In the genomic region with DNA sequence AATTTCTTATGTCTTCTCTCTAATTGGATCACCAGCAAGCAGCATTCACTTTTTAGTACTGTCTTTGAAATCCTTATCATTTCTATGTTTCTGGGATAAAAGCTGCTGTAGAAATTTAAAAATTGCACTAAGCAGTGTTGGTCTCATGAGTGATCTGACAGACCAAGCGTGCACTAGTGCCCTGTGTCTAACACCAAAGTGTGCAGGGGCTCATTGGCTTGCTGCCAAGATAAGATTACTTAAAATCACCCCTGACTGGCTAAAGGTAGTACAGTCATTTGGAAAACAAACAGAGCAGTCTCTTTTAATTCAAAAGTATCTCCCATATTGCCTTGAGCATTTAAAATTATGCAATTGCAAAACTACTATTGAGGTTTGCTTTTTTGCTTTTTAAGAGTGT, we compare ENCODE assay signal across 13 cellular contexts.
"Had no signal": no experiment of that assay in that cellular context is flagged by ENCODE, and none has a peak within 500 bp of the region (broad histone marks: within the 10 kb centered on the region; RNA-seq: fewer than 3 reads in every experiment).

No MANE protein-coding gene starts in this region.

- ATAC-seq: activated T-helper 17 cell treated with anti-CD3 and anti-CD28 coated beads, Interleukin-2, amount 50 U/mL, for 72 hours; gastrocnemius medialis; pancreas had no signal

- DNase-seq: activated CD4-positive, alpha-beta T cell treated with anti-CD3 and anti-CD28 coated beads, Interleukin-2, amount 50 U/mL, for 1 hour; activated naive CD4-positive, alpha-beta T cell treated with anti-CD3 and anti-CD28 coated beads for 36 hours; activated T-cell treated with anti-CD3 and anti-CD28 coated beads for 4 hours; cortex of kidney; effector CD8-positive, alpha-beta T cell; gastrocnemius medialis; midbrain; naive B cell; pancreas; stimulated activated CD4-positive, alpha-beta T cell treated with anti-CD3 and anti-CD28 coated beads, Interleukin-15, amount 100 ng/mL, for 24 hours; stimulated activated CD4-positive, alpha-beta T cell treated with anti-CD3 and anti-CD28 coated beads, Interleukin-4, amount 100 ng/mL, for 4 hours; stomach had no signal

- H3K4me3 ChIP-seq: gastrocnemius medialis, pancreas, stomach had no signal
